In the genomic region with DNA sequence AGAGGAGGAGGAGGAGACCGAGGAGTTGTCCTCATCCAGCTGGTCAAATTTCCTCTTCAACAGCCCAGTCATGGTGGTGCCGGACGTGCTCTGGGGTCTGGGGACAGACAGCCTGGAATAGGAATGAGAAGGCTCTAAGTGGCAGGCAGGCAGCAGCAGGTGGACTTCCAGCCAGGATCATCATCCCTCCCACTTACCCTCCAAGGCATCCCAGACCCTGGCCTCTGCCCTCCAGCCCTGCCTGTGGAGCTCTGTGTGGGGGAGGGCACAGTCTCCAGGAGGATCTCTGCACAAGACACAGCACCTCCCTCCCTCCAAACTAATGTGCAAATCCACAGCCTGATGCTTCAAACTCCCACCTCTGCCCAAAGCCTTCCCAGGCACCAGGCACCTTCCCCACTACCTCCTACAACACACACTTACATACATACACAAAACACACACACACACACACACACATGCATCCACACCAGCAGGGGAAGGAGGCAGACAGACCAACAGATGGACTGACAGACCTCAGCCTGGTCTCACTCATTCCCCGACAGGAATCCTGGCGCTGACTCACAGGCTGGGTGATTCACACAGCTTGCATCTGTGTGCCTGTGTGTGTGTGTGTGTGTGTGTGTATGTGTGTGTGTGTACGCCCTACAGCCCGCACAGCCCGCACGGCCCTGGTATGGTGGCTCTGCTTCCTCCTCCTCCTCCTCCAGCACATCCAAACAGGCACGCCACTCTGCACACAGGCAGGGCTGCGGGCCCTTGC, we compare ENCODE assay signal across 8 cellular contexts. TPM values are rescaled to one million over a fixed set of nuclear protein-coding genes. Genes with fewer than 3 reads are reported as not detected.
DNase-seq lines count a peak whose midpoint lies in the region; TF ChIP-seq lines count a peak whose summit lies in the region.

No MANE protein-coding gene starts in this region.

- H3K27me3 Mint-ChIP-seq in endodermal cell (ENCODE audit: insufficient read depth) = no peaks in the 10 kb centered on the region

- H3K4me1 Mint-ChIP-seq in endodermal cell = peaks cover 50% of the 10 kb centered on the region

- peaks cover 34% of the 10 kb centered on the region for H3K4me1 ChIP-seq in endodermal cell (ENCODE audit: control insufficient read depth, insufficient read depth, low read length)

- no peaks in the 10 kb centered on the region for H3K9me3 Mint-ChIP-seq in endodermal cell

- H3K27me3 ChIP-seq in endodermal cell (ENCODE audit: control insufficient read depth, insufficient read depth, low read length, poor library complexity, severe bottlenecking) = no peaks in the 10 kb centered on the region

- H3K27ac Mint-ChIP-seq in endodermal cell = peak overlapping the region; percentile 95

- H3K4me3 ChIP-seq in endodermal cell (ENCODE audit: low read length) = no peak overlapping the region

- H3K4me3 Mint-ChIP-seq in endodermal cell = no peak overlapping the region

- peak overlapping the region; percentile 39 for H3K27ac ChIP-seq in endodermal cell (ENCODE audit: low read depth, low read length)

- no peak overlapping the region for H3K9ac ChIP-seq in endodermal cell (ENCODE audit: extremely low read depth, low read length, poor library complexity, severe bottlenecking)

- no peak for TF ChIP-seq CTCF in endodermal cell (conservative IDR thresholded peaks at IDR 0.05)

- H3K9me3 ChIP-seq in endodermal cell (ENCODE audit: control insufficient read depth, low read length) = no peaks in the 10 kb centered on the region

- DNase-seq in NCI-H2171 treated with DMSO at 0.1 percent for 48 hours (lab: John Stamatoyannopoulos, UW) (peak; percentile 28), NCI-H2171 (lab: John Stamatoyannopoulos, UW) (no peak), NCI-H1694 (lab: John Stamatoyannopoulos, UW) (peak; percentile 39), endodermal cell (peak; percentile 72), myocyte (ENCODE audit: low read depth) (peak; percentile 98), HuH-7 (ENCODE audit: low spot score) (no peak)
- DNase-seq in activated CD8-positive, alpha-beta memory T cell treated with anti-CD3 and anti-CD28 coated beads for 4 hours (ENCODE audit: low read depth in 2 of 2) = peak; percentile 62 to 64
- peak in 5 of 6 experiments; percentile 29 to 59 (median 37) for DNase-seq in stimulated activated naive CD4-positive, alpha-beta T cell (lab: John Stamatoyannopoulos, UW)

- H3K36me3 Mint-ChIP-seq in endodermal cell (ENCODE audit: low read depth) = peaks cover 42% of the 10 kb centered on the region

- peaks cover 60% of the 10 kb centered on the region for H3K36me3 ChIP-seq in endodermal cell (ENCODE audit: control insufficient read depth, insufficient read depth, low read length)

- 75 to 90% methylated on average over 3 to 10 of the region's 11 CpGs for WGBS in endodermal cell (ENCODE audit: insufficient coverage in 1 of 2, insufficient read length in 1 of 2), 2 experiments

RNA-seq across cellular contexts. Expression of gene CSRNP1, which starts 6.6 kb away (rescaled TPM):
- 10 to 100 TPM in 1 of 2 donors, 1 to 10 TPM in 1; 9.2 to 11.1 TPM for total RNA-seq in endodermal cell
- 7.5 TPM for polyA plus RNA-seq in endodermal cell (2013, experiment 1 of 2)
- 8.0 TPM for polyA plus RNA-seq in endodermal cell (2013, experiment 2 of 2)
- 10.6 and 13.7 TPM in 2 replicates for total RNA-seq in myocyte
- 19.7 TPM for polyA plus RNA-seq in myocyte (2012)

RNA-seq across cellular contexts. Expression of gene TTC21A, which starts 39.3 kb away (rescaled TPM):
- total RNA-seq in endodermal cell (1 to 10 TPM; 5.7 to 5.8 TPM), myocyte (1.7 and 2.7 TPM in 2 replicates)
- polyA plus RNA-seq in endodermal cell (2013, experiment 1 of 2) = 8.1 TPM
- 7.0 TPM for polyA plus RNA-seq in endodermal cell (2013, experiment 2 of 2)
- 5.0 TPM for polyA plus RNA-seq in myocyte (2012)

RNA-seq across cellular contexts. Expression of gene GORASP1, which starts 39.4 kb away (rescaled TPM):
- total RNA-seq in endodermal cell (10 to 100 TPM; 47.4 to 48.9 TPM), myocyte (50.7 and 56.9 TPM in 2 replicates)
- polyA plus RNA-seq in endodermal cell (2013, experiment 1 of 2) = 34.8 TPM
- 28.4 TPM for polyA plus RNA-seq in endodermal cell (2013, experiment 2 of 2)
- polyA plus RNA-seq in myocyte (2012) = 56.3 TPM

RNA-seq across cellular contexts. Expression of gene XIRP1, which starts 45.6 kb away (rescaled TPM):
- not detected for total RNA-seq in endodermal cell
- 0.07 TPM for polyA plus RNA-seq in endodermal cell (2013, experiment 1 of 2)
- 0.08 TPM for polyA plus RNA-seq in endodermal cell (2013, experiment 2 of 2)
- total RNA-seq in myocyte = 104 and 142 TPM in 2 replicates
- polyA plus RNA-seq in myocyte (2012) = 21.6 TPM

Comparison
In these comparisons a context has a peak if more than half of its experiments do, and no peak if none do; other contexts are left out.
1. DNase-seq: peak in NCI-H2171 treated with DMSO at 0.1 percent for 48 hours (single experiment), NCI-H1694 (single experiment), activated CD8-positive, alpha-beta memory T cell treated with anti-CD3 and anti-CD28 coated beads for 4 hours (2 of 2), endodermal cell (single experiment), myocyte (single experiment) and stimulated activated naive CD4-positive, alpha-beta T cell (5 of 6); none in NCI-H2171 (single experiment) and HuH-7 (single experiment).